ENCODE assay signal across 25 cellular contexts in genomic region chr10:12614390-12615003, GRCh38.
DNase-seq lines count a peak whose midpoint lies in the region; ATAC-seq and TF ChIP-seq lines count a peak whose summit lies in the region.
"Had no signal": no experiment of that assay in that cellular context is flagged by ENCODE, and none has a peak within 500 bp of the region (broad histone marks: within the 10 kb centered on the region; RNA-seq: fewer than 3 reads in every experiment).

No MANE protein-coding gene starts in this region.

- WGBS in right cardiac atrium, result 83% methylated on average over 8 of the region's 8 CpGs

- DNase-seq in right cardiac atrium, result no peak
- DNase-seq in right atrium auricular region (ENCODE audit: low spot score), result no peak
- DNase-seq in NCI-H524 (lab: John Stamatoyannopoulos, UW), result peak; percentile 61 to 78
- no peak for DNase-seq in left lung
- DNase-seq in CD14-positive monocyte (ENCODE audit: low spot score), result no peak
- DNase-seq in activated CD8-positive, alpha-beta memory T cell treated with anti-CD3 and anti-CD28 coated beads, Interleukin-2, amount 50 U/mL, for 4 hours, result no peak
- no peak for DNase-seq in stimulated activated CD4-positive, alpha-beta T cell treated with anti-CD3 and anti-CD28 coated beads, Interleukin-12 subunit alpha, Interleukin-12 subunit beta, amount 100 ng/mL, for 4 hours
- DNase-seq: activated CD4-positive, alpha-beta memory T cell treated with anti-CD3 and anti-CD28 coated beads, Interleukin-2, amount 10 ng/mL, durations not matched to agents 7 days and 5 days; activated naive CD4-positive, alpha-beta T cell treated with anti-CD3 and anti-CD28 coated beads, Interleukin-2, amount 50 U/mL, for 16 hours; anterior cingulate cortex; effector memory CD8-positive, alpha-beta T cell; foreskin keratinocyte; Kasumi-1; mammary epithelial cell; MV-4-11; NCI-H187 treated with DMSO at 0.1 percent for 48 hours; NCI-H446; sigmoid colon; stimulated activated naive CD4-positive, alpha-beta T cell treated with Interleukin-2 at 50 U/mL for 16 hours had no signal

- H3K9me3 Mint-ChIP-seq in CD14-positive monocyte, result no peaks in the 10 kb centered on the region
- H3K9me3 Mint-ChIP-seq: activated CD4-positive, alpha-beta memory T cell treated with anti-CD3 and anti-CD28 coated beads, Interleukin-2, amount 10 ng/mL, durations not matched to agents 7 days and 5 days; activated T-helper 17 cell treated with anti-CD3 and anti-CD28 coated beads, Interleukin-2, amount 50 U/mL, for 72 hours; effector memory CD8-positive, alpha-beta T cell; T-helper 1 cell treated with Interleukin-12 subunit alpha and Interleukin-12 subunit beta and Interleukin-4 antibody, amounts not matched to agents 30 μg/mL and 1 μg/mL, for 36 hours had no signal

- peak; percentile 35 to 59 for ATAC-seq in right cardiac atrium
- ATAC-seq in left lung, result peak; percentile 21
- ATAC-seq: activated CD4-positive, CD25-positive, alpha-beta regulatory T cell treated with anti-CD3 and anti-CD28 coated beads, Interleukin-2, amount 50 U/mL, for 24 hours; activated T-helper 17 cell treated with anti-CD3 and anti-CD28 coated beads, Interleukin-2, amount 50 U/mL, for 72 hours; effector memory CD8-positive, alpha-beta T cell; foreskin keratinocyte; HCT116 had no signal

- TF ChIP-seq CTCF in right atrium auricular region (IDR thresholded peaks at IDR 0.05) (no peak), left lung (IDR thresholded peaks at IDR 0.05) (no peak), CD14-positive monocyte (IDR thresholded peaks at IDR 0.05) (no peak)

- no peak overlapping the region for H3K4me3 ChIP-seq in right cardiac atrium (ENCODE audit: low read length)
- no peak overlapping the region for H3K4me3 ChIP-seq in right atrium auricular region
- H3K4me3 ChIP-seq in left lung, result no peak overlapping the region
- H3K4me3 ChIP-seq: sigmoid colon, SK-N-MC had no signal

- no peaks in the 10 kb centered on the region for H3K9me3 ChIP-seq in right cardiac atrium (ENCODE audit: control insufficient read depth, low read length)
- H3K9me3 ChIP-seq in right atrium auricular region, result no peaks in the 10 kb centered on the region
- H3K9me3 ChIP-seq in left lung, result no peaks in the 10 kb centered on the region
- H3K9me3 ChIP-seq: sigmoid colon had no signal

- H3K36me3 Mint-ChIP-seq in CD14-positive monocyte, result no peaks in the 10 kb centered on the region

- H3K4me1 ChIP-seq in right cardiac atrium (ENCODE audit: control insufficient read depth, insufficient read depth, low read length) (no peaks in the 10 kb centered on the region), right atrium auricular region (no peaks in the 10 kb centered on the region), left lung (peaks cover 0 to 4% of the 10 kb centered on the region in 2 donors)
- H3K4me1 ChIP-seq: foreskin keratinocyte, sigmoid colon had no signal

- peaks cover 4% of the 10 kb centered on the region for H3K4me1 Mint-ChIP-seq in CD14-positive monocyte
- H3K4me1 Mint-ChIP-seq: activated T-helper 17 cell treated with anti-CD3 and anti-CD28 coated beads, Interleukin-2, amount 50 U/mL, for 72 hours had no signal

- H3K36me3 ChIP-seq in right atrium auricular region (no peaks in the 10 kb centered on the region), left lung (no peaks in the 10 kb centered on the region)
- H3K36me3 ChIP-seq: sigmoid colon had no signal

- peaks cover 0 to 8% (median 5%) of the 10 kb centered on the region in 3 donors for H3K27me3 Mint-ChIP-seq in CD14-positive monocyte (ENCODE audit: low read depth in 3 of 3)
- H3K27me3 Mint-ChIP-seq: activated CD4-positive, alpha-beta memory T cell treated with anti-CD3 and anti-CD28 coated beads, Interleukin-2, amount 10 ng/mL, durations not matched to agents 7 days and 5 days; activated T-helper 17 cell treated with anti-CD3 and anti-CD28 coated beads, Interleukin-2, amount 50 U/mL, for 72 hours; effector memory CD8-positive, alpha-beta T cell had no signal

- H3K4me3 Mint-ChIP-seq in CD14-positive monocyte, result no peak overlapping the region
- H3K4me3 Mint-ChIP-seq: activated CD4-positive, alpha-beta memory T cell treated with anti-CD3 and anti-CD28 coated beads, Interleukin-2, amount 10 ng/mL, durations not matched to agents 7 days and 5 days; activated T-helper 17 cell treated with anti-CD3 and anti-CD28 coated beads, Interleukin-2, amount 50 U/mL, for 72 hours; effector memory CD8-positive, alpha-beta T cell; T-helper 1 cell treated with Interleukin-12 subunit alpha and Interleukin-12 subunit beta and Interleukin-4 antibody, amounts not matched to agents 30 μg/mL and 1 μg/mL, for 36 hours had no signal

- peak overlapping the region in 1 of 7 donors; percentile 21 for H3K27ac Mint-ChIP-seq in CD14-positive monocyte
- H3K27ac Mint-ChIP-seq: activated CD4-positive, alpha-beta memory T cell treated with anti-CD3 and anti-CD28 coated beads, Interleukin-2, amount 10 ng/mL, durations not matched to agents 7 days and 5 days; activated T-helper 17 cell treated with anti-CD3 and anti-CD28 coated beads, Interleukin-2, amount 50 U/mL, for 72 hours; T-helper 1 cell treated with Interleukin-12 subunit alpha and Interleukin-12 subunit beta and Interleukin-4 antibody, amounts not matched to agents 30 μg/mL and 1 μg/mL, for 36 hours had no signal

- intact Hi-C loops in right cardiac atrium (cut with DNase I), result no loop called here
- intact Hi-C loops in left lung (cut with DNase I), result no loop called here
- intact Hi-C loops in CD14-positive monocyte (cut with micrococcal nuclease), result no loop called here

- no peaks in the 10 kb centered on the region for H3K27me3 ChIP-seq in right cardiac atrium (ENCODE audit: control insufficient read depth, insufficient read depth)
- no peaks in the 10 kb centered on the region for H3K27me3 ChIP-seq in right atrium auricular region
- no peaks in the 10 kb centered on the region for H3K27me3 ChIP-seq in left lung
- H3K27me3 ChIP-seq: sigmoid colon had no signal

- no peak overlapping the region for H3K27ac ChIP-seq in right cardiac atrium (ENCODE audit: low read length)
- H3K27ac ChIP-seq in right atrium auricular region, result no peak overlapping the region
- H3K27ac ChIP-seq in left lung, result no peak overlapping the region
- H3K27ac ChIP-seq: C4-2B, foreskin keratinocyte, sigmoid colon, SK-N-MC had no signal

Comparison
In these comparisons a context has a peak if more than half of its experiments do, and no peak if none do; other contexts are left out.
1. DNase-seq: peak in NCI-H524 (2 of 2); none in right cardiac atrium (0 of 3), right atrium auricular region (single experiment), left lung (0 of 2), CD14-positive monocyte (single experiment), activated CD8-positive, alpha-beta memory T cell treated with anti-CD3 and anti-CD28 coated beads, Interleukin-2, amount 50 U/mL, for 4 hours (single experiment) and stimulated activated CD4-positive, alpha-beta T cell treated with anti-CD3 and anti-CD28 coated beads, Interleukin-12 subunit alpha, Interleukin-12 subunit beta, amount 100 ng/mL, for 4 hours (single experiment).